Comparison of ENCODE assay signal across 26 cellular contexts in the genomic region with DNA sequence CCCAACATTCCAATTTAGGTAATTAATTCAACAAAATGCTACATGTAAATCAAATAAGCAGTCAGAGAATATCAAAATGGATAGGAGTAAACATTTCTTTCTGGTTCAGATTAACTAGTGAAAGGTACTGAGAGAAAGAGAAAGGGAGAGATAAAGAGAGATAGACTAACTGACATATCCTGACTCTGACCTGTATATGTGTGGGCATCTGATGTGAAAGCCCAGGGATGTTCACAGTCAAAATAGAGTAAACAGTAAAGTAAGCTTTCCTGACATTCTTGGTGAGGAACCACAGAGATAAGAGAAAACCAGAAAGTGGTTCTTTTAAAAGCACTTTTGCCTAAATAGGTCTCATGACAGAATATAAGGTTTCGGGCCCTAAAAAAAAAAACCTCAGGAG. TPM values are rescaled to one million over a fixed set of nuclear protein-coding genes. Genes with fewer than 3 reads are reported as not detected.
DNase-seq lines count a peak whose midpoint lies in the region; ATAC-seq and TF ChIP-seq lines count a peak whose summit lies in the region.
"Had no signal": no experiment of that assay in that cellular context is flagged by ENCODE, and none has a peak within 500 bp of the region (broad histone marks: within the 10 kb centered on the region; RNA-seq: fewer than 3 reads in every experiment).

No MANE protein-coding gene starts in this region.

- peak overlapping the region in 1 of 2 experiments; percentile 14; a peak in 1 of 4 replicates for H4K8ac ChIP-seq in IMR-90 (ENCODE audit: low read depth in 2 of 2, low read length in 2 of 2)

- no peak for ATAC-seq in IMR-90 (ENCODE audit: low read depth)
- no peak for ATAC-seq in HG03520 (IDR thresholded peaks at IDR 0.05; ENCODE audit: unreplicated experiment)
- no peak for ATAC-seq in HG03354 (IDR thresholded peaks at IDR 0.05; ENCODE audit: poor library complexity, severe bottlenecking, unreplicated experiment)
- ATAC-seq: activated CD4-positive, CD25-positive, alpha-beta regulatory T cell treated with anti-CD3 and anti-CD28 coated beads, Interleukin-2, amount 50 U/mL, for 24 hours; T-helper 17 cell had no signal

- intact Hi-C loops in IMR-90 (cut with micrococcal nuclease), result loop anchor here (5.0 kb wide), 2 partner anchors 45 to 145 kb away; no protein-coding TSS in a partner anchor

- H2AK5ac ChIP-seq in IMR-90 (ENCODE audit: low read depth, low read length), result peak overlapping the region; percentile 53; the same call in 1 of the 2 replicates

- TF ChIP-seq RAD21 in IMR-90 (IDR thresholded peaks at IDR 0.05; ENCODE audit: low read length), result no peak

- H4K5ac ChIP-seq in IMR-90 (ENCODE audit: low read depth, low read length), result peak overlapping the region; percentile 60; the same call in 1 of the 2 replicates

- no peaks in the 10 kb centered on the region for H3K27me3 ChIP-seq in IMR-90 (ENCODE audit: control insufficient read depth, insufficient read depth, low read length)
- H3K27me3 ChIP-seq in adipocyte (replicated peaks; ENCODE audit: control insufficient read depth, insufficient read depth, low read length), result no peaks in the 10 kb centered on the region
- no peaks in the 10 kb centered on the region for H3K27me3 ChIP-seq in smooth muscle cell (ENCODE audit: low read depth)
- H3K27me3 ChIP-seq: adrenal gland, breast epithelium, right lobe of liver, tibial artery had no signal

- in situ Hi-C loops in IMR-90 (cut with MboI; ENCODE audit: low sequenced_read_pairs), result loop anchor here (25.0 kb wide), 1 partner anchor 790 kb away; no protein-coding TSS in a partner anchor

- peak overlapping the region; percentile 61; the same call in 1 of the 2 replicates for H3K18ac ChIP-seq in IMR-90 (ENCODE audit: low read depth, low read length)

- H3K9ac ChIP-seq in IMR-90 (ENCODE audit: low read depth, low read length), result no peak overlapping the region
- peak overlapping the region; percentile 19 for H3K9ac ChIP-seq in adipocyte (ENCODE audit: low read length)
- H3K9ac ChIP-seq in smooth muscle cell (ENCODE audit: low read depth), result no peak overlapping the region

- H3K4me1 ChIP-seq in IMR-90 (ENCODE audit: control insufficient read depth, insufficient read depth, low read length), result peaks cover 16% of the 10 kb centered on the region
- H3K4me1 ChIP-seq in adipocyte (ENCODE audit: control insufficient read depth, insufficient read depth, low read length), result peaks cover 58% of the 10 kb centered on the region
- H3K4me1 ChIP-seq in smooth muscle cell (ENCODE audit: low read depth), result peaks cover 28% of the 10 kb centered on the region
- H3K4me1 ChIP-seq: adrenal gland, breast epithelium, prostate gland had no signal

- H2AK9ac ChIP-seq in IMR-90 (replicated peaks; ENCODE audit: low read depth, low read length, poor library complexity), result no peak overlapping the region

- TF ChIP-seq CTCF in IMR-90 (conservative IDR thresholded peaks at IDR 0.05; ENCODE audit: low read depth, low read length) (no peak), smooth muscle cell (IDR thresholded peaks at IDR 0.05; ENCODE audit: borderline replicate concordance, insufficient read depth, poor library complexity, severe bottlenecking) (no peak)

- H3K4me2 ChIP-seq in IMR-90 (ENCODE audit: low read depth, low read length) (no peak overlapping the region), smooth muscle cell (peak overlapping the region; percentile 51)

- H2BK20ac ChIP-seq in IMR-90 (ENCODE audit: low read depth, low read length), result peak overlapping the region; percentile 68; the same call in 1 of the 2 replicates

- no peak for TF ChIP-seq POLR2A in IMR-90 (IDR thresholded peaks at IDR 0.05; ENCODE audit: low read depth, low read length)

- H2BK120ac ChIP-seq in IMR-90 (ENCODE audit: low read depth, low read length), result peak overlapping the region; percentile 76; the same call in 1 of the 2 replicates

- POLR2A ChIA-PET in IMR-90 (lab: Charles Lee; ENCODE audit: unreplicated experiment), result no interaction called here

- H3K27ac ChIP-seq in IMR-90 (ENCODE audit: insufficient read depth, low read length) (no peak overlapping the region), epithelial cell of prostate (peak overlapping the region; percentile 55), smooth muscle cell (ENCODE audit: low read depth) (peak overlapping the region; percentile 55)
- H3K27ac ChIP-seq: adrenal gland, breast epithelium, prostate gland, right lobe of liver, SK-N-MC, tibial artery had no signal

- H2AFZ ChIP-seq in IMR-90 (replicated peaks; ENCODE audit: low read length, poor library complexity) (no peak overlapping the region), smooth muscle cell (ENCODE audit: low read depth) (no peak overlapping the region)

- no CpG with 5 or more reads among the region's 1 CpG for WGBS in IMR-90 (ENCODE audit: extremely low coverage in 2 of 2, insufficient read length in 1 of 2), 2 experiments
- 65% methylated on average over 1 of the region's 1 CpG for WGBS in smooth muscle cell (ENCODE audit: low lambda C conversion rate)

- peak overlapping the region; percentile 54 for H3K4ac ChIP-seq in IMR-90 (ENCODE audit: low read depth, low read length)

- H3K79me1 ChIP-seq in IMR-90 (ENCODE audit: low read depth in 1 of 2, low read length in 2 of 2), result no peaks in the 10 kb centered on the region

- peak overlapping the region; percentile 7; the same call in 1 of the 3 replicates for H2BK15ac ChIP-seq in IMR-90 (ENCODE audit: low read depth, low read length)

- H4K91ac ChIP-seq in IMR-90 (ENCODE audit: insufficient read depth, low read depth, low read length), result peak overlapping the region; percentile 82; the same call in 1 of the 2 replicates

- no TSS peak for BruUV-seq in IMR-90 (replicated peaks; lab: Mats Ljungman, UMichigan)

- H3K79me2 ChIP-seq in smooth muscle cell (ENCODE audit: low read depth), result no peaks in the 10 kb centered on the region

- CTCF ChIA-PET in IMR-90 (lab: Yijun Ruan, JAX), result interaction anchor here (2.3 kb wide), 1 partner anchor 218 kb away, joined by 7 read pairs; no protein-coding TSS in a partner anchor

- H3K9me3 ChIP-seq in IMR-90 (ENCODE audit: control insufficient read depth, insufficient read depth, low read length) (no peaks in the 10 kb centered on the region), adipocyte (ENCODE audit: control insufficient read depth, low read length) (no peaks in the 10 kb centered on the region), smooth muscle cell (replicated peaks; ENCODE audit: low read depth) (no peaks in the 10 kb centered on the region)
- H3K9me3 ChIP-seq: adrenal gland, breast epithelium, left ventricle myocardium inferior, prostate gland, right lobe of liver, tibial artery had no signal

- no peak overlapping the region for H3K56ac ChIP-seq in IMR-90 (ENCODE audit: extremely low read depth, insufficient read depth, low read length)

- dilution Hi-C loops in IMR-90 (cut with HindIII; ENCODE audit: low sequenced_read_pairs, unreplicated experiment), result no loop called here

- H3K23ac ChIP-seq in IMR-90 (ENCODE audit: low read depth, low read length), result no peak overlapping the region

- DNase-seq in IMR-90, result no peak
- no peak for DNase-seq in adipocyte (ENCODE audit: low read depth)
- no peak for DNase-seq in epithelial cell of prostate (ENCODE audit: low read depth, low spot score)
- no peak for DNase-seq in smooth muscle cell (lab: John Stamatoyannopoulos, UW; ENCODE audit: unreplicated experiment)
- no peak for DNase-seq in UCSD-AML1 (lab: John Stamatoyannopoulos, UW; ENCODE audit: unreplicated experiment)
- DNase-seq: activated CD4-positive, alpha-beta memory T cell treated with anti-CD3 and anti-CD28 coated beads for 36 hours; activated naive CD4-positive, alpha-beta T cell treated with Interleukin-2 at 50 U/mL for 16 hours; activated T-cell treated with anti-CD3 and anti-CD28 coated beads, Interleukin-2, amount 50 U/mL, for 72 hours; adrenal gland; C1 segment of cervical spinal cord; COR-L47; effector CD8-positive, alpha-beta T cell; left ventricle myocardium inferior; NCI-H510A; right lobe of liver; stimulated activated CD4-positive, alpha-beta T cell treated with anti-CD3 and anti-CD28 coated beads, Interleukin-12 subunit alpha, Interleukin-12 subunit beta, amount 100 ng/mL, for 4 hours; stimulated activated CD4-positive, alpha-beta T cell treated with anti-CD3 and anti-CD28 coated beads, Interleukin-4, amount 100 ng/mL, for 1 hour; T-helper 17 cell; tibial artery had no signal

- no peaks in the 10 kb centered on the region for H3K36me3 ChIP-seq in IMR-90 (ENCODE audit: control insufficient read depth, insufficient read depth, low read length)
- H3K36me3 ChIP-seq in adipocyte (ENCODE audit: control insufficient read depth, insufficient read depth, low read length, severe bottlenecking), result no peaks in the 10 kb centered on the region
- no peaks in the 10 kb centered on the region for H3K36me3 ChIP-seq in smooth muscle cell (ENCODE audit: low read depth)
- H3K36me3 ChIP-seq: adrenal gland, breast epithelium, left ventricle myocardium inferior, prostate gland, right lobe of liver, tibial artery had no signal

- H3F3A ChIP-seq in smooth muscle cell (ENCODE audit: low read depth), result peaks cover 9% of the 10 kb centered on the region

- H3K4me3 ChIP-seq in IMR-90 (ENCODE audit: insufficient read depth, low read depth, low read length) (no peak overlapping the region), adipocyte (ENCODE audit: low read length) (no peak overlapping the region), smooth muscle cell (no peak overlapping the region)
- H3K4me3 ChIP-seq: adrenal gland, breast epithelium, coronary artery, left ventricle myocardium inferior, prostate gland, right lobe of liver, SK-N-MC, tibial artery had no signal

- H3K9me1 ChIP-seq in IMR-90 (ENCODE audit: insufficient read depth, low read length), result peaks cover 9% of the 10 kb centered on the region

- peak overlapping the region; percentile 79 for H2BK5ac ChIP-seq in IMR-90 (ENCODE audit: low read depth, low read length, poor library complexity, severe bottlenecking)

- H4K20me1 ChIP-seq in IMR-90 (ENCODE audit: insufficient read depth, low read length) (no peaks in the 10 kb centered on the region), smooth muscle cell (ENCODE audit: low read depth) (no peaks in the 10 kb centered on the region)

- H3K14ac ChIP-seq in IMR-90 (replicated peaks; ENCODE audit: low read depth, low read length), result no peak overlapping the region

TF ChIP-seq in IMR-90, 13 proteins besides CTCF, POLR2A, EP300 and RAD21:
- TF ChIP-seq RCOR1 (IDR thresholded peaks at IDR 0.05; ENCODE audit: insufficient replicate concordance, low read length), result no peak
- no peak for TF ChIP-seq MAFK (IDR thresholded peaks at IDR 0.05; ENCODE audit: low read depth, low read length)
- TF ChIP-seq BHLHE40 (IDR thresholded peaks at IDR 0.05; ENCODE audit: low read depth, low read length), result no peak
- TF ChIP-seq MAZ (IDR thresholded peaks at IDR 0.05; ENCODE audit: borderline replicate concordance, low read depth, low read length), result no peak
TF ChIP-seq in IMR-90: peak in this region for 0.

RNA-seq across cellular contexts. Expression of gene ANK3, which starts 37.5 kb away (rescaled TPM):
- total RNA-seq in IMR-90 (2012; rRNA removed), result 1.7 and 1.8 TPM in 2 replicates
- polyA plus RNA-seq in IMR-90 (2012; rRNA removed), result 0.55 and 0.63 TPM in 2 replicates
- polyA plus RNA-seq in IMR-90 (2012; cell fraction: cytosol; rRNA removed), result 0.11 and 0.47 TPM in 2 replicates
- polyA plus RNA-seq in IMR-90 (2012; cell fraction: nucleus; rRNA removed; ENCODE audit: low replicate concordance), result 0.18 and 1.1 TPM in 2 replicates
- 85.5 and 86.4 TPM in 2 replicates for total RNA-seq in smooth muscle cell
- 28.2 and 41.2 TPM in 2 replicates for polyA plus RNA-seq in smooth muscle cell

Comparison
In these comparisons a context has a peak if more than half of its experiments do, and no peak if none do; other contexts are left out.
1. RNA of gene ANK3, which starts 37.5 kb away (total RNA-seq): 85.5 to 86.4 TPM in smooth muscle cell; 1.7 to 1.8 TPM in IMR-90; every median in the first group is over 10 times any median in the second.